ENCODE assay signal across 1 cellular context in the genomic region with DNA sequence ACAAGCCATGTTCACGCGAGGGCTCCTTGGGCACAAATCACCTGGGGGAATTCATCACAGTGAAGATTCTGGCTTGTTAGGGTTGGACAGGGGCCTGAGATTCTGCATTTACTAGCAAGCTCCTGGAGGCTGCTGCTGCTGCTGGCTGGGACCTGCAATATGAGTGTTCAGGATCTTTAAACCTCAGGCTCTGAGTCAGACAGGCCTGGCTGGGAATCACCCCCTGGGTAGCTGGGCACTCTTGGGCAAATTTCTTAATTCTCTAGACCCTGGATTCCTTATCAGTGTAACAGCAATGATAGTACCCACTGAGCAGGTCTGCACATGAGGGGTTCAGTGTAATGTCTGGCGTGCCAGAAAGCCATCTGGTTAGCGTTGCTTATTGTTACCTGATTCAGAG.
TF ChIP-seq lines count a peak whose summit lies in the region.

No MANE protein-coding gene starts in this region.

TF ChIP-seq in GM23338, 12 proteins besides CTCF, POLR2A, EP300 and RAD21 (continued from another document):
- no peak for TF ChIP-seq ZNF462 (CRISPR knock-in tag; IDR thresholded peaks at IDR 0.05)
- TF ChIP-seq ZNF114 (CRISPR knock-in tag; IDR thresholded peaks at IDR 0.05) = no peak
- no peak for TF ChIP-seq ZNF331 (CRISPR knock-in tag; IDR thresholded peaks at IDR 0.05; ENCODE audit: low read depth)
- no peak for TF ChIP-seq NANOG (IDR thresholded peaks at IDR 0.05; ENCODE audit: borderline replicate concordance)
- no peak for TF ChIP-seq POLR2AphosphoS5 (IDR thresholded peaks at IDR 0.05; ENCODE audit: low read depth)
- TF ChIP-seq ETS1 (IDR thresholded peaks at IDR 0.05) = no peak
- TF ChIP-seq EZH2phosphoT487 (IDR thresholded peaks at IDR 0.05; ENCODE audit: unreplicated experiment) = no peak
